In the genomic region with DNA sequence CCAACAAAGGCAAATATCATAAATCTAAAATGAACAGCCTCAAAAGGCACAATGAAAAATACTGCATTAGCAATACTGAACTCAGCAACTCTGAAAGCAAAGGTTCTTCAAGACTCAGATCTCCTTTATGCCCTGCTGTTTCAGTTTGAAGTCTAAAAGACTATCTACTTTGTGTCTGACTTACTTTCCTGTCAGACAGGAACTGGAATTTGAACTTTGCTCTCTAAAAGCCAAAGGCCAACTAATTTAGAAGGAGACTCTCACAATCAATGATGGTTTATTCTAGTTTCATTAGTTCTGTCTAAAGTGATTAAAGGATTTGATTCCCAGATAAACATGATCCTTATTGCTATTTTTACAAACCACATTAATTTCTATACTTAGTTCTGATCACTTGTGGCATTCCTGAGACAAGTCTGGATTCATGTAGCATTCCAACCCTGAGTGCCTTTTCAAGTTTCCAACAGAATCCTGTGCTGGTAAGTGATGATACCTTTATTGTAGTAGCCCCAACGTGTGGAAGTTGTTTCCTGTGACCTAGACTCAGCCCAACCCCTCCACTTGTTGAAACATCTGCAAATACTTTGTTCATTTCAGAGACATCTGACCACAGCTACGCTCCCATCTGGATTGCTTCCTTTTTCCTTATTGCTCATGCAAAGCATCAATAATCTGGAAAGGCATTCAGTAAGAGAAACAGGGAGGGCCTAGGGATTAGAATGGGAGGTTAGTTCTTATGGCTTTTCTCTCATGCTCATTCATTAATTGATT, we compare ENCODE assay signal across 13 cellular contexts. TPM values are rescaled to one million over a fixed set of nuclear protein-coding genes. Genes with fewer than 3 reads are reported as not detected.
DNase-seq lines count a peak whose midpoint lies in the region; ATAC-seq, FAIRE-seq and TF ChIP-seq lines count a peak whose summit lies in the region.
"Had no signal": no experiment of that assay in that cellular context is flagged by ENCODE, and none has a peak within 500 bp of the region (broad histone marks: within the 10 kb centered on the region; RNA-seq: fewer than 3 reads in every experiment).

No MANE protein-coding gene starts in this region.

- peak; percentile 80 for DNase-seq in IMR-90
- no peak for DNase-seq in K562 (ENCODE audit: extremely low read depth in 1 of 4, low spot score in 3 of 4)
- peak; percentile 78 for DNase-seq in mesenchymal stem cell
- DNase-seq in stimulated activated CD4-positive, alpha-beta T cell treated with anti-CD3 and anti-CD28 coated beads, Interleukin-1b, Interleukin-23, amount 100 ng/mL, for 48 hours: no peak
- no peak for DNase-seq in pons (ENCODE audit: low spot score)
- DNase-seq: caudate nucleus, heart right ventricle, NCI-H1048, sigmoid colon had no signal

- no peak overlapping the region for H3K27ac ChIP-seq in DOHH2 (ENCODE audit: low read depth, low read length)
- no peak overlapping the region for H3K27ac ChIP-seq in IMR-90 (ENCODE audit: insufficient read depth, low read length)
- no peak overlapping the region for H3K27ac ChIP-seq in K562 (ENCODE audit: extremely low read depth, low read depth, low read length)
- H3K27ac ChIP-seq in mesenchymal stem cell (ENCODE audit: low read length, poor library complexity, severe bottlenecking): peak overlapping the region; percentile 28
- H3K27ac ChIP-seq: heart right ventricle, sigmoid colon had no signal

- H2BK20ac ChIP-seq in IMR-90 (ENCODE audit: low read depth, low read length): peak overlapping the region; percentile 76

- peak overlapping the region; percentile 49; the same call in 1 of the 3 replicates for H2BK15ac ChIP-seq in IMR-90 (ENCODE audit: low read depth, low read length)
- H2BK15ac ChIP-seq in mesenchymal stem cell (ENCODE audit: low read depth, poor library complexity, severe bottlenecking): no peak overlapping the region

- no TSS peak for BruUV-seq in IMR-90 (replicated peaks; lab: Mats Ljungman, UMichigan)
- BruUV-seq in K562 (replicated peaks; lab: Mats Ljungman, UMichigan): no TSS peak

- WGBS in IMR-90 (ENCODE audit: extremely low coverage in 2 of 2, insufficient read length in 1 of 2), 2 experiments: no CpG with 5 or more reads among the region's 2 CpGs
- WGBS in K562 (ENCODE audit: insufficient coverage, low coverage, missing lambda C conversion rate): 36% methylated on average over 2 of the region's 2 CpGs
- no CpG with 5 or more reads among the region's 2 CpGs for WGBS in mesenchymal stem cell

- H3K9me2 ChIP-seq in DOHH2 (replicated peaks; ENCODE audit: control insufficient read depth, low read length): no peaks in the 10 kb centered on the region

- H4K8ac ChIP-seq in IMR-90 (ENCODE audit: low read depth in 2 of 2, low read length in 2 of 2) (peak overlapping the region in 1 of 2 experiments; percentile 18; a peak in 1 of 4 replicates), mesenchymal stem cell (ENCODE audit: low read length) (no peak overlapping the region)

- H3K4me3 ChIP-seq in DOHH2 (ENCODE audit: low read length): peak overlapping the region; percentile 25; the same call in 1 of the 2 replicates
- H3K4me3 ChIP-seq in IMR-90 (ENCODE audit: insufficient read depth, low read depth, low read length): no peak overlapping the region
- no peak overlapping the region for H3K4me3 ChIP-seq in K562
- no peak overlapping the region for H3K4me3 ChIP-seq in mesenchymal stem cell (ENCODE audit: insufficient read depth in 1 of 2, low read depth in 1 of 2, low read length in 2 of 2)
- H3K4me3 ChIP-seq: heart right ventricle, sigmoid colon had no signal

- H3K4me2 ChIP-seq in DOHH2 (ENCODE audit: low read length) (peak overlapping the region; percentile 40), IMR-90 (ENCODE audit: low read depth, low read length) (peak overlapping the region; percentile 51; the same call in 1 of the 2 replicates), K562 (ENCODE audit: insufficient read depth, low read length) (no peak overlapping the region; the same call in 1 of the 2 replicates), mesenchymal stem cell (ENCODE audit: low read length, poor library complexity, severe bottlenecking) (no peak overlapping the region)

- H3F3A ChIP-seq in DOHH2 (ENCODE audit: control insufficient read depth, insufficient read depth): peaks cover 16% of the 10 kb centered on the region

- intact Hi-C loops in IMR-90 (cut with micrococcal nuclease): no loop called here
- intact Hi-C loops in K562 (cut with micrococcal nuclease): loop anchor here (5.0 to 10.0 kb wide), 2 partner anchors 134 to 256 kb away; a partner anchor contains a TSS

- CTCF ChIA-PET in IMR-90 (lab: Yijun Ruan, JAX) (interaction anchor here (0.5 kb wide), 1 partner anchor 990 kb away, joined by 6 read pairs; no protein-coding TSS in a partner anchor), K562 (lab: Yijun Ruan, JAX; ENCODE audit: low intra/inter-chr PET ratio) (no interaction called here)

- no peak overlapping the region for H3K9ac ChIP-seq in IMR-90 (ENCODE audit: low read depth, low read length)
- no peak overlapping the region for H3K9ac ChIP-seq in K562 (ENCODE audit: insufficient read depth in 1 of 2, low read depth in 2 of 2, low read length in 2 of 2)
- peak overlapping the region; percentile 33 for H3K9ac ChIP-seq in mesenchymal stem cell (ENCODE audit: low read length)

- FAIRE-seq in K562 (lab: Jason Lieb, UNC): no peak
- FAIRE-seq: H1 had no signal

- in situ Hi-C loops in IMR-90 (cut with MboI; ENCODE audit: low sequenced_read_pairs): no loop called here
- in situ Hi-C loops in K562 (cut with MboI): no loop called here

- H3K56ac ChIP-seq in IMR-90 (ENCODE audit: extremely low read depth, insufficient read depth, low read length): no peak overlapping the region

- H3K79me1 ChIP-seq in IMR-90 (ENCODE audit: low read depth in 1 of 2, low read length in 2 of 2) (peaks cover 0 to 15% of the 10 kb centered on the region in 2 experiments; a peak in 2 of 4 replicates), mesenchymal stem cell (replicated peaks; ENCODE audit: low read length, poor library complexity, severe bottlenecking) (peaks cover 7% of the 10 kb centered on the region)

- H3K27me3 ChIP-seq in DOHH2 (ENCODE audit: control insufficient read depth, low read length) (no peaks in the 10 kb centered on the region), IMR-90 (ENCODE audit: control insufficient read depth, insufficient read depth, low read length) (no peaks in the 10 kb centered on the region), K562 (ENCODE audit: control insufficient read depth in 2 of 2, insufficient read depth in 2 of 2, low read length in 2 of 2) (no peaks in the 10 kb centered on the region), mesenchymal stem cell (ENCODE audit: control insufficient read depth in 1 of 2, insufficient read depth in 1 of 2, low read length in 2 of 2) (no peaks in the 10 kb centered on the region)
- H3K27me3 ChIP-seq: heart right ventricle, sigmoid colon had no signal

- no peak for TF ChIP-seq RAD21 in IMR-90 (IDR thresholded peaks at IDR 0.05; ENCODE audit: low read length)
- TF ChIP-seq RAD21 in K562 (CRISPR knock-in tag; conservative IDR thresholded peaks at IDR 0.05 in 1 of 2, IDR thresholded peaks at IDR 0.05 in 1 of 2): no peak

- H2BK5ac ChIP-seq in IMR-90 (ENCODE audit: low read depth, low read length, poor library complexity, severe bottlenecking) (peak overlapping the region; percentile 32), mesenchymal stem cell (ENCODE audit: low read depth, low read length, poor library complexity, severe bottlenecking) (no peak overlapping the region)

- TF ChIP-seq POLR2A in IMR-90 (IDR thresholded peaks at IDR 0.05; ENCODE audit: low read depth, low read length): no peak
- no peak for TF ChIP-seq POLR2A in K562 (conservative IDR thresholded peaks at IDR 0.05)

- dilution Hi-C loops in IMR-90 (cut with HindIII; ENCODE audit: low sequenced_read_pairs, unreplicated experiment): no loop called here

- H3K4ac ChIP-seq in IMR-90 (ENCODE audit: low read depth, low read length) (peak overlapping the region; percentile 49), mesenchymal stem cell (ENCODE audit: low read depth in 1 of 2, low read length in 2 of 2) (no peak overlapping the region)

- POLR2A ChIA-PET in IMR-90 (lab: Charles Lee; ENCODE audit: unreplicated experiment) (no interaction called here), K562 (lab: Yijun Ruan, JAX) (no interaction called here)

- H4K91ac ChIP-seq in IMR-90 (ENCODE audit: insufficient read depth, low read depth, low read length) (no peak overlapping the region; the same call in 1 of the 2 replicates), mesenchymal stem cell (ENCODE audit: low read length) (no peak overlapping the region)

- no peaks in the 10 kb centered on the region for H3K9me3 ChIP-seq in DOHH2 (ENCODE audit: control insufficient read depth, insufficient read depth, low read length)
- no peaks in the 10 kb centered on the region for H3K9me3 ChIP-seq in IMR-90 (ENCODE audit: control insufficient read depth, insufficient read depth, low read length)
- no peaks in the 10 kb centered on the region for H3K9me3 ChIP-seq in K562 (replicated peaks; ENCODE audit: control insufficient read depth, insufficient read depth, low read depth, low read length)
- H3K9me3 ChIP-seq in mesenchymal stem cell (ENCODE audit: control insufficient read depth, low read length): no peaks in the 10 kb centered on the region
- H3K9me3 ChIP-seq: heart right ventricle, sigmoid colon had no signal

- no peak overlapping the region for H2BK12ac ChIP-seq in mesenchymal stem cell (ENCODE audit: low read length in 2 of 2)

- H2AK5ac ChIP-seq in IMR-90 (ENCODE audit: low read depth, low read length) (no peak overlapping the region; the same call in 1 of the 2 replicates), mesenchymal stem cell (ENCODE audit: low read length, severe bottlenecking) (no peak overlapping the region)

- TF ChIP-seq CTCF in DOHH2 (IDR thresholded peaks at IDR 0.05; ENCODE audit: low read depth, low read length, poor library complexity, severe bottlenecking) (no peak), IMR-90 (conservative IDR thresholded peaks at IDR 0.05; ENCODE audit: low read depth, low read length) (no peak), K562 (IDR thresholded peaks at IDR 0.05 in 2 of 3, conservative IDR thresholded peaks at IDR 0.05 in 1 of 3; ENCODE audit: insufficient read depth in 2 of 3, low read depth in 1 of 3, low read length in 3 of 3) (no peak)

- H3K14ac ChIP-seq in IMR-90 (replicated peaks; ENCODE audit: low read depth, low read length) (0 out of 2 replicates have a peak overlapping the region, but pooled peaks have one; percentile 6), mesenchymal stem cell (ENCODE audit: low read length in 2 of 2) (no peak overlapping the region)

- H4K20me1 ChIP-seq in DOHH2 (ENCODE audit: control insufficient read depth, insufficient read depth, low read depth, low read length): no peaks in the 10 kb centered on the region
- no peaks in the 10 kb centered on the region for H4K20me1 ChIP-seq in IMR-90 (ENCODE audit: insufficient read depth, low read length)
- H4K20me1 ChIP-seq in K562 (replicated peaks; ENCODE audit: control insufficient read depth, insufficient read depth, low read length): no peaks in the 10 kb centered on the region

- no peak overlapping the region for H2AK9ac ChIP-seq in IMR-90 (replicated peaks; ENCODE audit: low read depth, low read length, poor library complexity)

- H4K5ac ChIP-seq in IMR-90 (ENCODE audit: low read depth, low read length): peak overlapping the region; percentile 35; the same call in 1 of the 2 replicates

- peak overlapping the region; percentile 27 for H2BK120ac ChIP-seq in IMR-90 (ENCODE audit: low read depth, low read length)
- no peak overlapping the region for H2BK120ac ChIP-seq in mesenchymal stem cell (ENCODE audit: low read depth, low read length)

- H2AFZ ChIP-seq in IMR-90 (replicated peaks; ENCODE audit: low read length, poor library complexity) (peak overlapping the region; percentile 45), K562 (ENCODE audit: low read depth, low read length) (peak overlapping the region; percentile 12; the same call in 1 of the 2 replicates), mesenchymal stem cell (ENCODE audit: low read depth, low read length) (no peak overlapping the region)

- peaks cover 23% of the 10 kb centered on the region for H3K36me3 ChIP-seq in DOHH2 (ENCODE audit: control insufficient read depth, low read length)
- H3K36me3 ChIP-seq in IMR-90 (ENCODE audit: control insufficient read depth, insufficient read depth, low read length): no peaks in the 10 kb centered on the region
- no peaks in the 10 kb centered on the region for H3K36me3 ChIP-seq in K562 (ENCODE audit: control insufficient read depth, insufficient read depth, low read length)
- no peaks in the 10 kb centered on the region for H3K36me3 ChIP-seq in mesenchymal stem cell (ENCODE audit: control insufficient read depth in 1 of 2, insufficient read depth in 2 of 2, low read depth in 1 of 2, low read length in 2 of 2)
- H3K36me3 ChIP-seq: heart right ventricle, sigmoid colon had no signal

- H3K18ac ChIP-seq in IMR-90 (ENCODE audit: low read depth, low read length): peak overlapping the region; percentile 92; the same call in 1 of the 2 replicates
- H3K18ac ChIP-seq in mesenchymal stem cell (ENCODE audit: low read depth in 1 of 2, low read length in 2 of 2): no peak overlapping the region

- H3K9me1 ChIP-seq in IMR-90 (ENCODE audit: insufficient read depth, low read length) (peaks cover 10% of the 10 kb centered on the region; the same call in 1 of the 2 replicates), K562 (ENCODE audit: control insufficient read depth, insufficient read depth, low read length) (no peaks in the 10 kb centered on the region)

- H3K4me1 ChIP-seq in DOHH2 (ENCODE audit: control insufficient read depth, low read length) (peaks cover 61% of the 10 kb centered on the region), IMR-90 (ENCODE audit: control insufficient read depth, insufficient read depth, low read length) (peaks cover 16% of the 10 kb centered on the region), K562 (replicated peaks in 1 of 2; ENCODE audit: control insufficient read depth in 2 of 2, insufficient read depth in 2 of 2, low read length in 2 of 2) (peaks cover 3 to 26% of the 10 kb centered on the region in 2 experiments; a peak in 4 of 5 replicates), mesenchymal stem cell (ENCODE audit: control insufficient read depth, insufficient read depth, low read depth, low read length) (peaks cover 3% of the 10 kb centered on the region)

- no peak; the same call in 1 of the 2 replicates for ATAC-seq in IMR-90 (ENCODE audit: low read depth)
- no peak for ATAC-seq in K562
- no peak for ATAC-seq in HG02798 (IDR thresholded peaks at IDR 0.05; ENCODE audit: poor library complexity, unreplicated experiment)
- ATAC-seq in GM19351 (IDR thresholded peaks at IDR 0.05; ENCODE audit: unreplicated experiment): no peak
- ATAC-seq: heart right ventricle had no signal

- TF ChIP-seq EP300 in K562 (IDR thresholded peaks at IDR 0.05; ENCODE audit: low read length): no peak

- H3K79me2 ChIP-seq in DOHH2 (ENCODE audit: control insufficient read depth, low read length) (peaks cover 39% of the 10 kb centered on the region), K562 (ENCODE audit: control insufficient read depth, insufficient read depth, low read length) (no peaks in the 10 kb centered on the region)

- no peak overlapping the region for H3K23ac ChIP-seq in IMR-90 (ENCODE audit: low read depth, low read length)
- H3K23ac ChIP-seq in mesenchymal stem cell (ENCODE audit: low read length in 2 of 2): no peak overlapping the region

RNA-seq across cellular contexts. Expression of a gene that starts 14.9 kb away (rescaled TPM):
- 0.36 and 0.56 TPM in 2 replicates for total RNA-seq in IMR-90 (2012; rRNA removed)
- polyA plus RNA-seq in IMR-90 (2012; rRNA removed): 0.10 and 0.19 TPM in 2 replicates
- polyA plus RNA-seq in IMR-90 (2012; cell fraction: cytosol; rRNA removed): 0.05 TPM in 2 replicates
- polyA plus RNA-seq in IMR-90 (2012; cell fraction: nucleus; rRNA removed; ENCODE audit: low replicate concordance): 0.14 and 0.31 TPM in 2 replicates
- total RNA-seq in K562 (2011; cell fraction: chromatin; rRNA removed; ENCODE audit: low replicate concordance): 2.5 and 5.3 TPM in 2 replicates
- total RNA-seq in K562 (2011; cell fraction: nucleolus; rRNA removed): 1.5 and 3.0 TPM in 2 replicates
- total RNA-seq in K562 (2011; cell fraction: nucleoplasm; rRNA removed): 2.2 and 5.3 TPM in 2 replicates
- total RNA-seq in K562 (2014; rRNA removed): 0.33 and 0.91 TPM in 2 replicates
- total RNA-seq in K562 (2014; rRNA removed; fragmentation: Illumina TruSeq; extraction: Trizol): 1.8 TPM in 2 replicates
- 0.87 and 1.1 TPM in 2 replicates for total RNA-seq in K562 (2015; rRNA removed; fragmentation: Illumina TruSeq; extraction: Trizol)
- 0.98 and 1.4 TPM in 2 replicates for total RNA-seq in K562 (2021)
- polyA plus RNA-seq in K562 (2011; rRNA removed): 1.1 and 1.2 TPM in 2 replicates
- 0.22 and 0.31 TPM in 2 replicates for polyA plus RNA-seq in K562 (2011; cell fraction: cytosol; rRNA removed)
- polyA plus RNA-seq in K562 (2011; cell fraction: nucleus; rRNA removed): 1.2 TPM in 2 replicates
- 1.3 and 2.3 TPM in 2 replicates for polyA plus RNA-seq in K562 (2012)
- 0.55 and 0.77 TPM in 2 replicates for polyA plus RNA-seq in K562 (2014; fragmentation: Illumina TruSeq; extraction: Trizol)
- 1 to 10 TPM; 1.3 to 1.8 TPM for polyA plus RNA-seq in K562 (2014; fragmentation: Nextera tagmentation; extraction: Ambion mirVana)
- polyA plus RNA-seq in K562 (2014; rRNA removed): 0.76 and 0.89 TPM in 2 replicates
- 3.7 and 5.4 TPM in 2 replicates for polyA minus RNA-seq in K562 (2011; rRNA and poly(A)+ RNA removed)
- not detected in 2 replicates for polyA minus RNA-seq in K562 (2011; cell fraction: cytosol; rRNA and poly(A)+ RNA removed)
- 6.1 and 8.0 TPM in 2 replicates for polyA minus RNA-seq in K562 (2011; cell fraction: nucleus; rRNA and poly(A)+ RNA removed)
- polyA plus RNA-seq in mesenchymal stem cell (2013, experiment 1 of 2): 0.12 TPM
- 0.23 TPM for polyA plus RNA-seq in mesenchymal stem cell (2013, experiment 2 of 2)
- total RNA-seq: H1 had no signal

Comparison
In these comparisons a context has a peak if more than half of its experiments do, and no peak if none do; other contexts are left out.
1. H3K4me2 ChIP-seq: peak in DOHH2 (single experiment) and IMR-90 (single experiment); none in K562 (single experiment) and mesenchymal stem cell (single experiment).
2. DNase-seq: peak in IMR-90 (single experiment) and mesenchymal stem cell (single experiment); none in K562 (0 of 4), stimulated activated CD4-positive, alpha-beta T cell treated with anti-CD3 and anti-CD28 coated beads, Interleukin-1b, Interleukin-23, amount 100 ng/mL, for 48 hours (single experiment) and pons (single experiment).